8 cellular contexts compared by ENCODE assay signal in genomic region chr1:109620396-109620817, GRCh38. TPM values are rescaled to one million over a fixed set of nuclear protein-coding genes. Genes with fewer than 3 reads are reported as not detected.
DNase-seq lines count a peak whose midpoint lies in the region; ATAC-seq, FAIRE-seq and TF ChIP-seq lines count a peak whose summit lies in the region.

No MANE protein-coding gene starts in this region.

- TF ChIP-seq CTCF in BE2C (IDR thresholded peaks at IDR 0.05; ENCODE audit: low read depth, low read length) (no peak), endothelial cell of umbilical vein (IDR thresholded peaks at IDR 0.05; ENCODE audit: extremely low read depth in 1 of 2, insufficient read depth in 1 of 2, low read depth in 1 of 2, low read length in 2 of 2) (no peak), mucosa of descending colon (IDR thresholded peaks at IDR 0.05) (no peak), vagina (IDR thresholded peaks at IDR 0.05) (no peak)

- peak overlapping the region; percentile 96 for H3K9ac ChIP-seq in endothelial cell of umbilical vein (replicated peaks; ENCODE audit: extremely low read depth, insufficient read depth, low read length)

- H3K27ac ChIP-seq in SJCRH30 (peak overlapping the region; percentile 52), endothelial cell of umbilical vein (ENCODE audit: insufficient read depth, low read depth, low read length) (peak overlapping the region; percentile 97), vagina (peak overlapping the region; percentile 91)

- POLR2A ChIA-PET in endothelial cell of umbilical vein (lab: Charles Lee), result interaction anchor here (0.7 to 1.4 kb wide), 2 partner anchors 25 to 72 kb away, joined by 3 to 6 read pairs; partner anchors contain the start of gene GNAI3

- no peaks in the 10 kb centered on the region for H3K9me1 ChIP-seq in endothelial cell of umbilical vein (replicated peaks; ENCODE audit: control insufficient read depth, extremely low read depth, insufficient read depth, low read length)

- peak overlapping the region; percentile 98 for H3K4me3 ChIP-seq in BE2C (ENCODE audit: low read depth, low read length)
- H3K4me3 ChIP-seq in SJCRH30, result peak overlapping the region; percentile 73
- peak overlapping the region; percentile 74 to 83 (median 76) for H3K4me3 ChIP-seq in endothelial cell of umbilical vein (replicated peaks in 1 of 3; ENCODE audit: insufficient read depth in 1 of 3, low read depth in 1 of 3, low read length in 3 of 3)
- H3K4me3 ChIP-seq in mucosa of descending colon, result peak overlapping the region; percentile 38
- peak overlapping the region; percentile 69 to 83 for H3K4me3 ChIP-seq in vagina

- FAIRE-seq in endothelial cell of umbilical vein (lab: Jason Lieb, UNC), result no peak

- H3K27me3 ChIP-seq in BE2C (no peaks in the 10 kb centered on the region), SJCRH30 (no peaks in the 10 kb centered on the region), endothelial cell of umbilical vein (ENCODE audit: control insufficient read depth in 2 of 2, insufficient read depth in 2 of 2, low read length in 2 of 2) (no peaks in the 10 kb centered on the region), vagina (no peaks in the 10 kb centered on the region)

- no peaks in the 10 kb centered on the region for H4K20me1 ChIP-seq in endothelial cell of umbilical vein (replicated peaks; ENCODE audit: control insufficient read depth, extremely low read depth, insufficient read depth, low read length)

- peaks cover 50% of the 10 kb centered on the region for H3K79me2 ChIP-seq in endothelial cell of umbilical vein (ENCODE audit: control insufficient read depth, insufficient read depth, low read length)

- CTCF ChIA-PET in endothelial cell of umbilical vein (lab: Charles Lee), result interaction anchor here (0.9 to 2.4 kb wide), 7 partner anchors 9 to 154 kb away, joined by 3 to 28 read pairs (median 11); partner anchors contain the start of gene GNAI3

- H3K36me3 ChIP-seq in BE2C, result peaks cover 7% of the 10 kb centered on the region; the same call in 1 of the 2 replicates
- H3K36me3 ChIP-seq in SJCRH30, result no peaks in the 10 kb centered on the region
- no peaks in the 10 kb centered on the region for H3K36me3 ChIP-seq in endothelial cell of umbilical vein (ENCODE audit: control insufficient read depth in 2 of 2, extremely low read depth in 1 of 2, insufficient read depth in 2 of 2, low read length in 2 of 2)
- H3K36me3 ChIP-seq in mucosa of descending colon (ENCODE audit: low read depth), result no peaks in the 10 kb centered on the region
- H3K36me3 ChIP-seq in vagina, result no peaks in the 10 kb centered on the region

- H3K9me3 ChIP-seq in BE2C, result no peaks in the 10 kb centered on the region
- no peaks in the 10 kb centered on the region for H3K9me3 ChIP-seq in SJCRH30 (replicated peaks)
- H3K9me3 ChIP-seq in endothelial cell of umbilical vein (replicated peaks; ENCODE audit: control insufficient read depth, insufficient read depth, low read length), result no peaks in the 10 kb centered on the region
- H3K9me3 ChIP-seq in mucosa of descending colon, result no peaks in the 10 kb centered on the region
- no peaks in the 10 kb centered on the region for H3K9me3 ChIP-seq in vagina

- ATAC-seq in GM21619 (IDR thresholded peaks at IDR 0.05; ENCODE audit: unreplicated experiment) (peak; percentile 2), mucosa of descending colon (peak; percentile 33)

- TF ChIP-seq POLR2A in endothelial cell of umbilical vein (IDR thresholded peaks at IDR 0.05; ENCODE audit: low read depth, low read length), result no peak
- no peak for TF ChIP-seq POLR2A in vagina (IDR thresholded peaks at IDR 0.05)

- BruUV-seq in endothelial cell of umbilical vein (replicated peaks; lab: Mats Ljungman, UMichigan), result TSS peak; percentile 62

- peak overlapping the region; percentile 87 for H3K4me2 ChIP-seq in endothelial cell of umbilical vein (ENCODE audit: insufficient read depth, low read length)

- peak overlapping the region; percentile 56 for H2AFZ ChIP-seq in endothelial cell of umbilical vein (ENCODE audit: low read depth, low read length)

- dilution Hi-C loops in endothelial cell of umbilical vein (cut with MboI; ENCODE audit: extremely low pct_ligation_motif_present, low sequenced_read_pairs), result no loop called here

- intact Hi-C loops in endothelial cell of umbilical vein (cut with micrococcal nuclease) (no loop called here), mucosa of descending colon (cut with DNase I, micrococcal nuclease) (no loop called here), vagina (cut with DNase I) (loop anchor here (10.0 kb wide), 1 partner anchor 76 kb away; the partner anchor contains the start of gene GNAI3)

- DNase-seq in BE2C (peak; percentile 36), SJCRH30 (peak; percentile 45 to 58), endothelial cell of umbilical vein (ENCODE audit: low read depth, low spot score) (no peak), mucosa of descending colon (peak; percentile 49 to 67 (median 63)), vagina (ENCODE audit: extremely low spot score in 2 of 2) (peak in 1 of 2 donors; percentile 89), NCI-H1930 (lab: John Stamatoyannopoulos, UW) (no peak)
- DNase-seq in activated effector memory CD4-positive, alpha-beta T cell treated with Interleukin-2 at 50 U/mL for 16 hours, result no peak

- H3K4me1 ChIP-seq in BE2C, result peaks cover 60% of the 10 kb centered on the region
- H3K4me1 ChIP-seq in SJCRH30, result peaks cover 20% of the 10 kb centered on the region
- H3K4me1 ChIP-seq in endothelial cell of umbilical vein (ENCODE audit: control insufficient read depth, extremely low read depth, insufficient read depth, low read length), result peaks cover 53% of the 10 kb centered on the region
- peaks cover 21% of the 10 kb centered on the region for H3K4me1 ChIP-seq in mucosa of descending colon (ENCODE audit: low read depth)
- peaks cover 55% of the 10 kb centered on the region for H3K4me1 ChIP-seq in vagina

TF ChIP-seq in endothelial cell of umbilical vein, 7 proteins besides CTCF, POLR2A, EP300 and RAD21 (continues in another document):
- no peak for TF ChIP-seq JUN (IDR thresholded peaks at IDR 0.05; ENCODE audit: borderline replicate concordance, insufficient read depth, insufficient read length, low read depth)

RNA-seq across cellular contexts. Expression of gene AMPD2, which starts 0.8 kb away (rescaled TPM):
- polyA plus RNA-seq in BE2C (2012; ENCODE audit: insufficient read depth, insufficient read length, low read depth), result 188 TPM
- total RNA-seq in SJCRH30 (2014; rRNA removed; shearing (Covaris generic)), result 37.0 and 42.6 TPM in 2 replicates
- total RNA-seq in endothelial cell of umbilical vein (69.4 and 82.7 TPM in 2 replicates), mucosa of descending colon (10 to 100 TPM; 35.6 to 47.4 (median 40.9) TPM), vagina (38.5 TPM)
- polyA plus RNA-seq in endothelial cell of umbilical vein, result 66.5 and 69.4 TPM in 2 replicates
- 25.9 and 30.3 TPM in 2 replicates for polyA plus RNA-seq in endothelial cell of umbilical vein (2011; cell fraction: cytosol; rRNA removed)
- 341 and 447 TPM in 2 replicates for polyA plus RNA-seq in endothelial cell of umbilical vein (2011; cell fraction: nucleus; rRNA removed)
- 47.7 and 60.7 TPM in 2 replicates for polyA plus RNA-seq in endothelial cell of umbilical vein (2012)
- 68.1 and 84.4 TPM in 2 replicates for polyA minus RNA-seq in endothelial cell of umbilical vein
- polyA minus RNA-seq in endothelial cell of umbilical vein (2011; cell fraction: cytosol; rRNA and poly(A)+ RNA removed), result 20.8 TPM
- 104 and 120 TPM in 2 replicates for polyA minus RNA-seq in endothelial cell of umbilical vein (2011; cell fraction: nucleus; rRNA and poly(A)+ RNA removed)

RNA-seq across cellular contexts. Expression of gene GNAT2, which starts 1.0 kb away (rescaled TPM):
- not detected for polyA plus RNA-seq in BE2C (2012; ENCODE audit: insufficient read depth, insufficient read length, low read depth)
- 0.08 and 0.24 TPM in 2 replicates for total RNA-seq in SJCRH30 (2014; rRNA removed; shearing (Covaris generic))
- 0.30 TPM in 1 of 2 replicates, not detected in the other for total RNA-seq in endothelial cell of umbilical vein
- 0.08 TPM in 1 of 2 replicates, not detected in the other for polyA plus RNA-seq in endothelial cell of umbilical vein
- 0.10 and 0.17 TPM in 2 replicates for polyA plus RNA-seq in endothelial cell of umbilical vein (2011; cell fraction: cytosol; rRNA removed)
- polyA plus RNA-seq in endothelial cell of umbilical vein (2011; cell fraction: nucleus; rRNA removed), result not detected in 2 replicates
- polyA plus RNA-seq in endothelial cell of umbilical vein (2012), result 0.52 TPM in 1 of 2 replicates, not detected in the other
- polyA minus RNA-seq in endothelial cell of umbilical vein, result not detected in 2 replicates
- polyA minus RNA-seq in endothelial cell of umbilical vein (2011; cell fraction: cytosol; rRNA and poly(A)+ RNA removed), result not detected
- not detected in 2 replicates for polyA minus RNA-seq in endothelial cell of umbilical vein (2011; cell fraction: nucleus; rRNA and poly(A)+ RNA removed)
- not detected for total RNA-seq in mucosa of descending colon
- not detected for total RNA-seq in vagina

RNA-seq across cellular contexts. Expression of gene GSTM4, which starts 35.5 kb away (rescaled TPM):
- 36.2 TPM for polyA plus RNA-seq in BE2C (2012; ENCODE audit: insufficient read depth, insufficient read length, low read depth)
- total RNA-seq in SJCRH30 (2014; rRNA removed; shearing (Covaris generic)), result 2.5 and 3.0 TPM in 2 replicates
- total RNA-seq in endothelial cell of umbilical vein (5.5 and 9.5 TPM in 2 replicates), mucosa of descending colon (10 to 100 TPM; 63.4 to 96.3 (median 74.2) TPM), vagina (36.1 TPM)
- polyA plus RNA-seq in endothelial cell of umbilical vein, result 11.6 and 12.4 TPM in 2 replicates
- polyA plus RNA-seq in endothelial cell of umbilical vein (2011; cell fraction: cytosol; rRNA removed), result 8.9 TPM in 2 replicates
- 8.7 and 8.8 TPM in 2 replicates for polyA plus RNA-seq in endothelial cell of umbilical vein (2011; cell fraction: nucleus; rRNA removed)
- 4.6 and 5.6 TPM in 2 replicates for polyA plus RNA-seq in endothelial cell of umbilical vein (2012)
- 7.9 and 12.6 TPM in 2 replicates for polyA minus RNA-seq in endothelial cell of umbilical vein
- 2.8 TPM for polyA minus RNA-seq in endothelial cell of umbilical vein (2011; cell fraction: cytosol; rRNA and poly(A)+ RNA removed)
- polyA minus RNA-seq in endothelial cell of umbilical vein (2011; cell fraction: nucleus; rRNA and poly(A)+ RNA removed), result 3.0 and 3.2 TPM in 2 replicates

RNA-seq across cellular contexts. Expression of gene GSTM2, which starts 47.5 kb away (rescaled TPM):
- polyA plus RNA-seq in BE2C (2012; ENCODE audit: insufficient read depth, insufficient read length, low read depth), result 38.9 TPM
- 3.4 and 5.9 TPM in 2 replicates for total RNA-seq in SJCRH30 (2014; rRNA removed; shearing (Covaris generic))
- total RNA-seq in endothelial cell of umbilical vein (12.0 and 21.5 TPM in 2 replicates), mucosa of descending colon (10 to 100 TPM; 23.8 to 87.7 (median 41.0) TPM), vagina (130 TPM)
- polyA plus RNA-seq in endothelial cell of umbilical vein, result 23.6 and 27.1 TPM in 2 replicates
- polyA plus RNA-seq in endothelial cell of umbilical vein (2011; cell fraction: cytosol; rRNA removed), result 7.7 and 11.7 TPM in 2 replicates
- polyA plus RNA-seq in endothelial cell of umbilical vein (2011; cell fraction: nucleus; rRNA removed), result 110 and 171 TPM in 2 replicates
- polyA plus RNA-seq in endothelial cell of umbilical vein (2012), result 13.3 and 25.1 TPM in 2 replicates
- polyA minus RNA-seq in endothelial cell of umbilical vein, result 13.5 and 14.5 TPM in 2 replicates
- polyA minus RNA-seq in endothelial cell of umbilical vein (2011; cell fraction: cytosol; rRNA and poly(A)+ RNA removed), result not detected
- 8.7 and 9.2 TPM in 2 replicates for polyA minus RNA-seq in endothelial cell of umbilical vein (2011; cell fraction: nucleus; rRNA and poly(A)+ RNA removed)

Comparison
In these comparisons a context has a peak if more than half of its experiments do, and no peak if none do; other contexts are left out.
1. DNase-seq: peak in BE2C (single experiment), SJCRH30 (2 of 2) and mucosa of descending colon (3 of 3); none in endothelial cell of umbilical vein (single experiment), NCI-H1930 (0 of 2) and activated effector memory CD4-positive, alpha-beta T cell treated with Interleukin-2 at 50 U/mL for 16 hours (single experiment).
2. H3K4me3 ChIP-seq: peak in every context shown above with its lines; median percentile 98 in BE2C; 76 in endothelial cell of umbilical vein; 76 in vagina; 73 in SJCRH30; 38 in mucosa of descending colon.
3. Peak in every context shown above with its lines, with median percentiles within 50 percentile points of each other: H3K27ac ChIP-seq.